In the genomic region with DNA sequence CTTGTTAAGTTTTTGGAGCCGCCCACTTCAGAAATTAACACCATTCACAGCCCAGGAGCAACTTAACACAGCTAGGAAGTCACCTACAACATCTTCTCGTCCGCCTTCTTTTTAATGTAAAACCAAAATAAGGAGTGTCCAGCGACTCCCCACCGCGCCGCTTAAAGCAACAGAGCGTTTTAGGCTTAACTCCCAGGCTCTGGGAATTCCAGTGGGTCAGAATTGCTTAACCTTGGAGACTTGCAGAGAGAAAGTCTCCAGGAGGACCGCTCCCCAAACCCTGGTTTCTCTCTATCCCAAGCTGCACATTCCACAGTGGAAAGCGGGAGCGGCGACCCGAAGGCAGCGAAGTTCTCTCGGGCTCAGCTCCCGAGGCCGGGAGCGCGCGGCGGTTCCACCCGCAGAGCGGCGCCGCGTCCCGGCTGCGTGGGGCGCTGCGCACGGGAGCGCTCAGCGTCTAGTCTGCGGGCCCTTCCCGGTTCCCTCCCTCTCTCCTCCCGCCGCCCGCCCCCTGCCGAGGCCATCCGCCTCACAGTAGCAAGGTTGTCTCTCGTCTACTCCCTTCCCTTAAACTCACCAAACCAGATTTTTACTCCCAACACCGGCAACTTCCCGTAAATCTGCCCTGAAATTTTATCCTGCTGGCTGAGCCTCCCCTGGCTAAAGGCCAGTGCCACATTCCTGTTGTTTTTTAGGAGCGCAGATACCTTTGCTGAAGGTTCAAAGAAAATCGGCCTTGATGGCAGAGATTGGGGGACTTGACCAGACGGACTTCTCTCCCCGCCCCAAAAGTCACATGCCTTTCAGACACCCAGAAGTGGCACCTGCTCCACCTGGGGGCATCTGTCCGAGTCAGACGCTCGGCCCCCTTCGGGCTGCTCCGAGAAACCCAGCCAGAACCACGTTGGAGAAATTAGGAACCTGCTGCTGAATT, we compare ENCODE assay signal across 8 cellular contexts. TPM values are rescaled to one million over a fixed set of nuclear protein-coding genes. Genes with fewer than 3 reads are reported as not detected.
DNase-seq lines count a peak whose midpoint lies in the region; ATAC-seq and TF ChIP-seq lines count a peak whose summit lies in the region.

TSS of gene RBM47 (minus strand) at position 464 of the 934 bp plus-strand sequence. CDS start 190,971 bp downstream, outside the sequence.

- TF ChIP-seq CTCF in esophagus muscularis mucosa (IDR thresholded peaks at IDR 0.05), result no peak

- peaks cover 29% of the 10 kb centered on the region for H3K4me1 Mint-ChIP-seq in activated CD8-positive, alpha-beta T cell treated with anti-CD3 and anti-CD28 coated beads, Interleukin-2, amount 10 ng/mL, durations not matched to agents 7 days and 5 days (ENCODE audit: low read depth)

- peak; percentile 60 for DNase-seq in NCI-H82 (lab: John Stamatoyannopoulos, UW)
- no peak for DNase-seq in NCI-H82 treated with DMSO at 0.1 percent for 48 hours (lab: John Stamatoyannopoulos, UW; ENCODE audit: unreplicated experiment)
- DNase-seq in NCI-H1105 (lab: John Stamatoyannopoulos, UW), result peak; percentile 16
- DNase-seq in activated CD8-positive, alpha-beta T cell treated with anti-CD3 and anti-CD28 coated beads, Interleukin-2, amount 10 ng/mL, durations not matched to agents 7 days and 5 days, result peak; percentile 45
- no peak for DNase-seq in esophagus muscularis mucosa (ENCODE audit: extremely low spot score)

- H3K9me3 ChIP-seq in esophagus muscularis mucosa, result no peaks in the 10 kb centered on the region
- no peaks in the 10 kb centered on the region for H3K9me3 ChIP-seq in muscle layer of duodenum (ENCODE audit: control insufficient read depth in 1 of 2, low read length in 2 of 2)
- no peaks in the 10 kb centered on the region for H3K9me3 ChIP-seq in thymus (ENCODE audit: control insufficient read depth)

- H3K4me3 ChIP-seq in esophagus muscularis mucosa (peak within 1 kb of the TSS; percentile 50 to 62 (median 58)), muscle layer of duodenum (ENCODE audit: low read depth in 1 of 2, low read length in 2 of 2) (peak within 1 kb of the TSS; percentile 68 to 75), thymus (ENCODE audit: low read length) (peak within 1 kb of the TSS; percentile 54)

- POLR2A ChIA-PET in activated CD8-positive, alpha-beta T cell treated with anti-CD3 and anti-CD28 coated beads, Interleukin-2, amount 10 ng/mL, durations not matched to agents 7 days and 5 days (lab: Charles Lee), result no interaction called here

- no peak within 1 kb of the TSS for H3K27ac Mint-ChIP-seq in activated CD8-positive, alpha-beta T cell treated with anti-CD3 and anti-CD28 coated beads, Interleukin-2, amount 10 ng/mL, durations not matched to agents 7 days and 5 days

- TF ChIP-seq POLR2A in esophagus muscularis mucosa (IDR thresholded peaks at IDR 0.05; ENCODE audit: low read depth), result no peak

- CTCF ChIA-PET in activated CD8-positive, alpha-beta T cell treated with anti-CD3 and anti-CD28 coated beads, Interleukin-2, amount 10 ng/mL, durations not matched to agents 7 days and 5 days (lab: Charles Lee), result interaction anchor here (1.0 kb wide), 1 partner anchor 108 kb away, joined by 3 read pairs; no protein-coding TSS in a partner anchor

- peak; percentile 46 for ATAC-seq in HG02571 (IDR thresholded peaks at IDR 0.05; ENCODE audit: unreplicated experiment)
- peak; percentile 89 for ATAC-seq in activated CD8-positive, alpha-beta T cell treated with anti-CD3 and anti-CD28 coated beads, Interleukin-2, amount 10 ng/mL, durations not matched to agents 7 days and 5 days

- WGBS in esophagus muscularis mucosa, result 5% methylated on average over 49 of the region's 53 CpGs
- under 1% methylated on average over 53 of the region's 53 CpGs for WGBS in thymus

- H3K27me3 ChIP-seq in esophagus muscularis mucosa, result peaks cover 0 to 9% (median 0%) of the 10 kb centered on the region in 4 donors
- H3K27me3 ChIP-seq in muscle layer of duodenum (ENCODE audit: low read depth, low read length), result no peaks in the 10 kb centered on the region
- peaks cover 9% of the 10 kb centered on the region for H3K27me3 ChIP-seq in thymus (ENCODE audit: control insufficient read depth, insufficient read depth)

- intact Hi-C loops in esophagus muscularis mucosa (cut with DNase I), result no loop called here

- peak within 1 kb of the TSS; percentile 71 for H3K4me3 Mint-ChIP-seq in activated CD8-positive, alpha-beta T cell treated with anti-CD3 and anti-CD28 coated beads, Interleukin-2, amount 10 ng/mL, durations not matched to agents 7 days and 5 days

- no peak for TF ChIP-seq EP300 in esophagus muscularis mucosa (IDR thresholded peaks at IDR 0.05)

- no peaks in the 10 kb centered on the region for H3K36me3 ChIP-seq in esophagus muscularis mucosa
- no peaks in the 10 kb centered on the region for H3K36me3 ChIP-seq in muscle layer of duodenum (ENCODE audit: control insufficient read depth in 1 of 2, insufficient read depth in 2 of 2, low read length in 2 of 2)
- H3K36me3 ChIP-seq in thymus (ENCODE audit: control insufficient read depth, insufficient read depth), result no peaks in the 10 kb centered on the region

- H3K4me1 ChIP-seq in esophagus muscularis mucosa (peaks cover 4 to 17% (median 16%) of the 10 kb centered on the region in 4 donors), muscle layer of duodenum (ENCODE audit: control insufficient read depth in 1 of 2, insufficient read depth in 2 of 2, low read length in 2 of 2) (peaks cover 3 to 8% of the 10 kb centered on the region in 2 donors), thymus (ENCODE audit: control insufficient read depth, insufficient read depth, low read length) (peaks cover 6% of the 10 kb centered on the region)

- H3K36me3 Mint-ChIP-seq in activated CD8-positive, alpha-beta T cell treated with anti-CD3 and anti-CD28 coated beads, Interleukin-2, amount 10 ng/mL, durations not matched to agents 7 days and 5 days (ENCODE audit: low read depth), result no peaks in the 10 kb centered on the region

- no peaks in the 10 kb centered on the region for H3K9me3 Mint-ChIP-seq in activated CD8-positive, alpha-beta T cell treated with anti-CD3 and anti-CD28 coated beads, Interleukin-2, amount 10 ng/mL, durations not matched to agents 7 days and 5 days (ENCODE audit: insufficient read depth)

- H3K27me3 Mint-ChIP-seq in activated CD8-positive, alpha-beta T cell treated with anti-CD3 and anti-CD28 coated beads, Interleukin-2, amount 10 ng/mL, durations not matched to agents 7 days and 5 days (ENCODE audit: low read depth), result peaks cover 42% of the 10 kb centered on the region

- H3K27ac ChIP-seq in esophagus muscularis mucosa (replicated peaks in 1 of 4) (peak within 1 kb of the TSS; percentile 10 to 67 (median 62)), muscle layer of duodenum (ENCODE audit: low read length) (peak within 1 kb of the TSS; percentile 72), thymus (ENCODE audit: low read depth) (peak within 1 kb of the TSS; percentile 95)

RNA-seq across cellular contexts. Expression of gene RBM47, which starts in this region (rescaled TPM):
- under 1 TPM; 0.60 to 0.66 TPM for total RNA-seq in activated CD8-positive, alpha-beta T cell treated with anti-CD3 and anti-CD28 coated beads, Interleukin-2, amount 10 ng/mL, durations not matched to agents 7 days and 5 days
- total RNA-seq in esophagus muscularis mucosa, result 10 to 100 TPM; 13.3 to 38.3 (median 21.8) TPM
- 13.1 TPM for polyA plus RNA-seq in thymus

Comparison
In these comparisons a context has a peak if more than half of its experiments do, and no peak if none do; other contexts are left out.
1. RNA of gene RBM47 (total RNA-seq): 13.3 to 38.3 TPM in esophagus muscularis mucosa; 0.60 to 0.66 TPM in activated CD8-positive, alpha-beta T cell treated with anti-CD3 and anti-CD28 coated beads, Interleukin-2, amount 10 ng/mL, durations not matched to agents 7 days and 5 days; every median in the first group is over 4 times any median in the second.
2. DNase-seq: peak in NCI-H82 (single experiment) and NCI-H1105 (single experiment); none in NCI-H82 treated with DMSO at 0.1 percent for 48 hours (single experiment) and esophagus muscularis mucosa (single experiment).
3. Peak in DNase-seq and ATAC-seq in activated CD8-positive, alpha-beta T cell treated with anti-CD3 and anti-CD28 coated beads, Interleukin-2, amount 10 ng/mL, durations not matched to agents 7 days and 5 days; RNA of the gene not detected or under 1 TPM.
4. Peak in every context shown above with its lines, with median percentiles within 50 percentile points of each other: H3K27ac ChIP-seq and H3K4me3 ChIP-seq.